ENCODE assay signal across 9 cellular contexts in the genomic region with DNA sequence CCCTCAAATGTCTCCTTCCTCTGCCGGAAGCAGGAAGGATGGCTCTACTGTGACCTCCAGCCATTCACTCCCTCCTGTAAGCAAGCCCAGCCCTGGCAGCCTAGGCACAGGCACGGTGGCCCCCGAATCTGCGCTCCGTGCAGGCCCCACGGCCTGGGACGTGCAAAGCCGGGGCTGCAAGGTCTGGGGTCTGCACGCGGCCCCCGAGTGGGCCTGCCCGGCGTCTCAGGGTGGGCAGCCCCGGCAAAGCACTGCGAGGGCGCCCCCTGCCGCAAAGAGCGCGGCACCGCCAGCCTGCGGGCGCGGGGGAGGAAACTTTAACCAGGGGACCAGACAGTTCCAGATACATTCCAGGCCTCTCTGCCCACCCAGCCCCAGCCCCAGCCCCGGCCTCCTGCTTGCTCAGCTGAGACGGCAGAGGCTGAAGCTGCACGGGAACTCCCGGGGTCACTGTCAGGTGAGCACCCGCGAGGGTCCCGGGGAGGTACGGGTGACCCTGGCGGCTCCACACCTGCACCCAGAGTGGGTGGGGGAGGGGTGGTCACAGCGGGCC.
DNase-seq lines count a peak whose midpoint lies in the region; ATAC-seq and TF ChIP-seq lines count a peak whose summit lies in the region.
"Had no signal": no experiment of that assay in that cellular context is flagged by ENCODE, and none has a peak within 500 bp of the region (broad histone marks: within the 10 kb centered on the region; RNA-seq: fewer than 3 reads in every experiment).

No MANE protein-coding gene starts in this region.

- no peaks in the 10 kb centered on the region for H3K27me3 ChIP-seq in SJSA1 (replicated peaks)

- TF ChIP-seq CTCF in AG09309 (IDR thresholded peaks at IDR 0.05; ENCODE audit: control insufficient read depth, insufficient read depth, low read depth, low read length, missing control alignments) (peak; percentile 70), fibroblast of pulmonary artery (IDR thresholded peaks at IDR 0.05; ENCODE audit: low read length, missing control alignments) (peak; percentile 49)

- H3K36me3 ChIP-seq in SJSA1 = peaks cover 49% of the 10 kb centered on the region

- no peak overlapping the region for H3K27ac ChIP-seq in SJSA1
- H3K27ac ChIP-seq: HL-60 had no signal

- H3K9me3 ChIP-seq in SJSA1 (replicated peaks) = no peaks in the 10 kb centered on the region

- H3K4me1 ChIP-seq in SJSA1 (replicated peaks) = peaks cover 17% of the 10 kb centered on the region

- peak; percentile 71 for ATAC-seq in GM19438 (IDR thresholded peaks at IDR 0.05; ENCODE audit: low read depth, unreplicated experiment)
- ATAC-seq in HG02763 (IDR thresholded peaks at IDR 0.05; ENCODE audit: unreplicated experiment) = no peak
- no peak for ATAC-seq in HG02938 (IDR thresholded peaks at IDR 0.05; ENCODE audit: unreplicated experiment)
- ATAC-seq in GM18517 (IDR thresholded peaks at IDR 0.05; ENCODE audit: unreplicated experiment) = no peak

- H3K4me3 ChIP-seq in AG09309 (ENCODE audit: control insufficient read depth, low read depth, low read length) = peak overlapping the region; percentile 66
- peak overlapping the region; percentile 30 for H3K4me3 ChIP-seq in SJSA1
- H3K4me3 ChIP-seq in fibroblast of pulmonary artery (replicated peaks; ENCODE audit: low read depth, low read length) = peak overlapping the region; percentile 45

- DNase-seq in AG09309 (ENCODE audit: low read depth) (no peak), SJSA1 (ENCODE audit: low read depth in 1 of 2, low spot score in 2 of 2) (peak in 1 of 2 experiments; percentile 50), fibroblast of pulmonary artery (ENCODE audit: low read depth) (peak; percentile 53), occipital lobe (lab: John Stamatoyannopoulos, UW) (peak; percentile 42)
